In genomic region chr11:18698341-18699268, GRCh38 we compare ENCODE assay signal across 8 cellular contexts. TPM values are rescaled to one million over a fixed set of nuclear protein-coding genes. Genes with fewer than 3 reads are reported as not detected.
DNase-seq lines count a peak whose midpoint lies in the region; TF ChIP-seq lines count a peak whose summit lies in the region.

A gene with protein sequence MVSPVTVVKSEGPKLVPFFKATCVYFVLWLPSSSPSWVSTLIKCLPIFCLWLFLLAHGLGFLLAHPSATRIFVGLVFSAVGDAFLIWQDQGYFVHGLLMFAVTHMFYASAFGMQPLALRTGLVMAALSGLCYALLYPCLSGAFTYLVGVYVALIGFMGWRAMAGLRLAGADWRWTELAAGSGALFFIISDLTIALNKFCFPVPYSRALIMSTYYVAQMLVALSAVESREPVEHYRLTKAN (plus strand): TSS chr11:18698779. CDS start chr11:18698887, 108 bp downstream.

- no peak within 1 kb of the TSS for H4K8ac ChIP-seq in H9 (replicated peaks; ENCODE audit: insufficient read length, low read depth, low read length)

- H3K18ac ChIP-seq in H9 (ENCODE audit: insufficient read length, low read depth, low read length) = no peak within 1 kb of the TSS

- H3K27ac Mint-ChIP-seq in H9 = no peak within 1 kb of the TSS; a peak in 2 of 7 replicates
- H3K27ac Mint-ChIP-seq in activated naive CD4-positive, alpha-beta T cell treated with anti-CD3 and anti-CD28 coated beads for 36 hours = no peak within 1 kb of the TSS

- H2BK20ac ChIP-seq in H9 (ENCODE audit: low read depth, low read length, poor library complexity, severe bottlenecking) = no peak within 1 kb of the TSS

- H2AFZ ChIP-seq in H9 (ENCODE audit: low read length) (peak within 1 kb of the TSS; percentile 79), neuron (ENCODE audit: low read depth, low read length) (peak within 1 kb of the TSS; percentile 69)

- CTCF ChIA-PET in activated naive CD4-positive, alpha-beta T cell treated with anti-CD3 and anti-CD28 coated beads for 36 hours (lab: Charles Lee) = interaction anchor here (0.8 to 3.5 kb wide), 3 partner anchors 23 to 32 kb away, joined by 3 to 15 read pairs (median 3); no protein-coding TSS in a partner anchor

- H3K36me3 ChIP-seq in MG63 (no peaks in the 10 kb centered on the region), neuron (ENCODE audit: insufficient read depth, low read length) (peaks cover 6% of the 10 kb centered on the region), stomach smooth muscle (ENCODE audit: control insufficient read depth in 2 of 2, insufficient read depth in 2 of 2, low read length in 2 of 2) (peaks cover 7 to 8% of the 10 kb centered on the region in 2 donors)

- intact Hi-C loops in activated naive CD4-positive, alpha-beta T cell treated with anti-CD3 and anti-CD28 coated beads for 36 hours (cut with micrococcal nuclease) = loop anchor here (1.0 kb wide), 3 partner anchors 23 to 64 kb away; partner anchors contain the start of gene SPTY2D1

- peak; percentile 84 for DNase-seq in EL
- peak; percentile 94 for DNase-seq in H9
- peak; percentile 71 for DNase-seq in MG63
- peak; percentile 90 for DNase-seq in SK-N-DZ (ENCODE audit: low spot score)
- peak; percentile 88 for DNase-seq in activated naive CD4-positive, alpha-beta T cell treated with anti-CD3 and anti-CD28 coated beads for 36 hours
- peak; percentile 78 for DNase-seq in foreskin melanocyte

- H3K79me2 ChIP-seq in H9 (ENCODE audit: insufficient read depth, low read length) = no peaks in the 10 kb centered on the region

- no peak within 1 kb of the TSS for H2BK5ac ChIP-seq in H9 (ENCODE audit: insufficient read length, low read length)

- H4K5ac ChIP-seq in H9 (ENCODE audit: insufficient read length, low read depth, low read length) = no peak within 1 kb of the TSS

- H2BK15ac ChIP-seq in H9 (ENCODE audit: low read depth, low read length) = no peak within 1 kb of the TSS

- no peak within 1 kb of the TSS for H3K23ac ChIP-seq in H9 (ENCODE audit: insufficient read length, low read depth, low read length)

- no CpG with 5 or more reads among the region's 98 CpGs for WGBS in H9 (ENCODE audit: extremely low coverage, insufficient read length, low lambda C conversion rate)

- no peaks in the 10 kb centered on the region for H3K9me3 Mint-ChIP-seq in H9
- H3K9me3 Mint-ChIP-seq in activated naive CD4-positive, alpha-beta T cell treated with anti-CD3 and anti-CD28 coated beads for 36 hours = no peaks in the 10 kb centered on the region

- no peaks in the 10 kb centered on the region; the same call in 1 of the 2 replicates for H3K4me1 ChIP-seq in H9 (ENCODE audit: insufficient read depth, low read length)
- peaks cover 15% of the 10 kb centered on the region for H3K4me1 ChIP-seq in neuron (ENCODE audit: insufficient read depth, low read length)
- peaks cover 12% of the 10 kb centered on the region for H3K4me1 ChIP-seq in stomach smooth muscle (ENCODE audit: control insufficient read depth, insufficient read depth, low read length)

- peaks cover 13 to 16% of the 10 kb centered on the region in 2 experiments for H3K4me1 Mint-ChIP-seq in H9
- peaks cover 7% of the 10 kb centered on the region for H3K4me1 Mint-ChIP-seq in activated naive CD4-positive, alpha-beta T cell treated with anti-CD3 and anti-CD28 coated beads for 36 hours (ENCODE audit: low read depth)

- TF ChIP-seq CTCF in H9 (conservative IDR thresholded peaks at IDR 0.05) = no peak

- no peak within 1 kb of the TSS for H2BK12ac ChIP-seq in H9 (ENCODE audit: insufficient read length, low read depth, low read length)

- H3K9me3 ChIP-seq in H9 (ENCODE audit: control insufficient read depth, low read depth, low read length) (no peaks in the 10 kb centered on the region), MG63 (no peaks in the 10 kb centered on the region), neuron (ENCODE audit: low read length) (no peaks in the 10 kb centered on the region), stomach smooth muscle (ENCODE audit: control insufficient read depth in 2 of 2, low read length in 2 of 2) (no peaks in the 10 kb centered on the region)

- no peak within 1 kb of the TSS for H4K91ac ChIP-seq in H9 (ENCODE audit: insufficient read length, low read depth, low read length)

- no peaks in the 10 kb centered on the region; the same call in 1 of the 2 replicates for H3K27me3 ChIP-seq in H9 (ENCODE audit: insufficient read depth, low read length)
- H3K27me3 ChIP-seq in MG63 = no peaks in the 10 kb centered on the region
- H3K27me3 ChIP-seq in neuron (ENCODE audit: insufficient read depth, low read length) = no peaks in the 10 kb centered on the region
- H3K27me3 ChIP-seq in stomach smooth muscle (ENCODE audit: control insufficient read depth in 1 of 2, insufficient read depth in 2 of 2, low read length in 2 of 2) = no peaks in the 10 kb centered on the region

- H3T11ph ChIP-seq in H9 (ENCODE audit: low read length) = no peak within 1 kb of the TSS

- no peak within 1 kb of the TSS for H3K4ac ChIP-seq in H9 (ENCODE audit: low read depth, low read length)

- no peak within 1 kb of the TSS for H3K56ac ChIP-seq in H9 (ENCODE audit: insufficient read length, low read depth, low read length)

- H3K27ac ChIP-seq in H9 (ENCODE audit: insufficient read length, low read depth, low read length) (no peak within 1 kb of the TSS), stomach smooth muscle (ENCODE audit: low read length) (peak within 1 kb of the TSS; percentile 62)

- peaks cover 43% of the 10 kb centered on the region for H3K27me3 Mint-ChIP-seq in H9 (ENCODE audit: low read depth)
- H3K27me3 Mint-ChIP-seq in activated naive CD4-positive, alpha-beta T cell treated with anti-CD3 and anti-CD28 coated beads for 36 hours (ENCODE audit: low read depth) = peaks cover 3% of the 10 kb centered on the region

- H3K4me2 ChIP-seq in H9 (ENCODE audit: insufficient read depth, insufficient read length, low read length) = peak within 1 kb of the TSS; percentile 96

- no peak within 1 kb of the TSS for H2BK120ac ChIP-seq in H9 (ENCODE audit: low read depth, low read length, poor library complexity, severe bottlenecking)

- H3K36me3 Mint-ChIP-seq in H9 (ENCODE audit: insufficient read depth in 1 of 3, low read depth in 3 of 3) = no peaks in the 10 kb centered on the region
- no peaks in the 10 kb centered on the region for H3K36me3 Mint-ChIP-seq in activated naive CD4-positive, alpha-beta T cell treated with anti-CD3 and anti-CD28 coated beads for 36 hours (ENCODE audit: low read depth)

- no peaks in the 10 kb centered on the region for H4K20me1 ChIP-seq in H9 (ENCODE audit: control insufficient read depth, insufficient read depth, insufficient read length)

- no peak within 1 kb of the TSS for H2AK5ac ChIP-seq in H9 (ENCODE audit: insufficient read length, low read length)

- H3K9ac ChIP-seq in H9 (ENCODE audit: extremely low read depth, insufficient read length, low read length) = peak within 1 kb of the TSS; percentile 35
- peak within 1 kb of the TSS; percentile 57 to 58 for H3K9ac ChIP-seq in stomach smooth muscle (ENCODE audit: low read length in 2 of 2)

- peaks cover 2% of the 10 kb centered on the region for H3K23me2 ChIP-seq in H9 (ENCODE audit: insufficient read length, low read depth, low read length, poor library complexity, severe bottlenecking)

- H3K79me1 ChIP-seq in H9 (ENCODE audit: insufficient read depth, low read depth, low read length, poor library complexity, severe bottlenecking) = no peaks in the 10 kb centered on the region

- no peak within 1 kb of the TSS; the same call in 1 of the 2 replicates for H3K14ac ChIP-seq in H9 (ENCODE audit: insufficient read depth, low read length)

- H3K4me3 Mint-ChIP-seq in H9 = peak within 1 kb of the TSS; percentile 71 to 82
- peak within 1 kb of the TSS; percentile 69 for H3K4me3 Mint-ChIP-seq in activated naive CD4-positive, alpha-beta T cell treated with anti-CD3 and anti-CD28 coated beads for 36 hours

- H3K4me3 ChIP-seq in MG63 (peak within 1 kb of the TSS; percentile 50), neuron (ENCODE audit: low read length) (peak within 1 kb of the TSS; percentile 51), stomach smooth muscle (ENCODE audit: low read length in 2 of 2) (peak within 1 kb of the TSS; percentile 40 to 82)

RNA-seq across cellular contexts. Expression of the gene that starts here (rescaled TPM):
- 2.3 and 3.0 TPM in 2 replicates for total RNA-seq in H9 (2021)
- total RNA-seq in MG63 (2014; rRNA removed; shearing (Covaris generic); ENCODE audit: low replicate concordance) = 0.05 and 0.40 TPM in 2 replicates
- polyA plus RNA-seq in SK-N-DZ (2014; cell fraction: cytosol; rRNA removed) = 2.8 and 3.1 TPM in 2 replicates
- polyA plus RNA-seq in SK-N-DZ (2014; cell fraction: nucleus; rRNA removed) = 1.8 and 3.8 TPM in 2 replicates
- total RNA-seq in activated naive CD4-positive, alpha-beta T cell treated with anti-CD3 and anti-CD28 coated beads for 36 hours = under 1 TPM; 0.05 to 0.15 TPM

Comparison
In these comparisons a context has a peak if more than half of its experiments do, and no peak if none do; other contexts are left out.
1. Peak in DNase-seq and H3K4me3 ChIP-seq in MG63; RNA of the gene not detected or under 1 TPM.
2. Peak in DNase-seq in activated naive CD4-positive, alpha-beta T cell treated with anti-CD3 and anti-CD28 coated beads for 36 hours; RNA of the gene not detected or under 1 TPM.